In genomic region chr1:221887091-221887746, GRCh38 we compare ENCODE assay signal across 9 cellular contexts.
DNase-seq lines count a peak whose midpoint lies in the region; ATAC-seq, FAIRE-seq and TF ChIP-seq lines count a peak whose summit lies in the region.
"Had no signal": no experiment of that assay in that cellular context is flagged by ENCODE, and none has a peak within 500 bp of the region (broad histone marks: within the 10 kb centered on the region; RNA-seq: fewer than 3 reads in every experiment).

No MANE protein-coding gene starts in this region.

- H3K4me2 ChIP-seq in trophoblast cell (ENCODE audit: low read length), result no peak overlapping the region

- H3K27ac ChIP-seq in trophoblast cell (ENCODE audit: low read depth, low read length), result peak overlapping the region; percentile 18
- no peak overlapping the region for H3K27ac ChIP-seq in effector memory CD4-positive, alpha-beta T cell (ENCODE audit: insufficient read depth, low read length, poor library complexity, severe bottlenecking)

- H3K79me2 ChIP-seq in trophoblast cell (ENCODE audit: control insufficient read depth, insufficient read depth, low read length, poor library complexity), result no peaks in the 10 kb centered on the region

- no peak overlapping the region for H4K8ac ChIP-seq in trophoblast cell (ENCODE audit: low read depth, low read length)

- H3K4me3 ChIP-seq in fibroblast of mammary gland (ENCODE audit: control insufficient read depth, low read depth, low read length) (no peak overlapping the region), trophoblast cell (ENCODE audit: low read depth, low read length) (no peak overlapping the region)
- no peak overlapping the region for H3K4me3 ChIP-seq in effector memory CD4-positive, alpha-beta T cell (ENCODE audit: insufficient read depth, low read depth, low read length, poor library complexity, severe bottlenecking)

- H3K36me3 ChIP-seq in trophoblast cell (ENCODE audit: control insufficient read depth in 1 of 2, insufficient read depth in 2 of 2, low read length in 2 of 2), result no peaks in the 10 kb centered on the region
- H3K36me3 ChIP-seq in effector memory CD4-positive, alpha-beta T cell (ENCODE audit: control insufficient read depth, insufficient read depth, low read length), result no peaks in the 10 kb centered on the region

- H4K91ac ChIP-seq in trophoblast cell (ENCODE audit: low read depth, low read length), result no peak overlapping the region

- H3K4ac ChIP-seq in trophoblast cell (ENCODE audit: low read depth, low read length), result no peak overlapping the region

- H3K4me1 ChIP-seq in trophoblast cell (ENCODE audit: control insufficient read depth in 1 of 2, insufficient read depth in 2 of 2, low read length in 2 of 2), result peaks cover 3 to 4% of the 10 kb centered on the region in 2 experiments
- no peaks in the 10 kb centered on the region for H3K4me1 ChIP-seq in effector memory CD4-positive, alpha-beta T cell (ENCODE audit: control insufficient read depth, insufficient read depth, low read length, poor library complexity, severe bottlenecking)

- H2BK120ac ChIP-seq in trophoblast cell (ENCODE audit: insufficient read depth, low read length, poor library complexity), result no peak overlapping the region

- H2BK12ac ChIP-seq in trophoblast cell (ENCODE audit: low read length), result no peak overlapping the region

- no peak overlapping the region for H2BK5ac ChIP-seq in trophoblast cell (ENCODE audit: low read depth, low read length, poor library complexity)

- no peak for FAIRE-seq in D721Med (lab: Jason Lieb, UNC)

- TF ChIP-seq CTCF in fibroblast of mammary gland (conservative IDR thresholded peaks at IDR 0.05; ENCODE audit: control insufficient read depth, insufficient read depth, low read depth, low read length) (no peak), D721Med (IDR thresholded peaks at IDR 0.05; ENCODE audit: insufficient read depth, missing control alignments) (no peak)

- H2AK5ac ChIP-seq in trophoblast cell (ENCODE audit: low read length), result no peak overlapping the region

- no peak overlapping the region for H4K12ac ChIP-seq in trophoblast cell (ENCODE audit: low read depth, low read length)

- no peak overlapping the region for H2AFZ ChIP-seq in trophoblast cell (ENCODE audit: insufficient read depth, low read length, poor library complexity)

- H3K79me1 ChIP-seq in trophoblast cell (ENCODE audit: low read length), result peaks cover 2% of the 10 kb centered on the region

- H3K9me3 ChIP-seq in trophoblast cell (ENCODE audit: insufficient read depth, low read depth, low read length), result peaks cover 3% of the 10 kb centered on the region
- H3K9me3 ChIP-seq in effector memory CD4-positive, alpha-beta T cell (ENCODE audit: control insufficient read depth, low read length), result no peaks in the 10 kb centered on the region

- no peak overlapping the region for H3K18ac ChIP-seq in trophoblast cell (ENCODE audit: low read length)

- WGBS in trophoblast cell (ENCODE audit: extremely low coverage, insufficient coverage, insufficient read length), result no CpG with 5 or more reads among the region's 8 CpGs

- no peak overlapping the region for H3K14ac ChIP-seq in trophoblast cell (ENCODE audit: low read length)

- peak; percentile 80 for DNase-seq in DMS 273 (lab: John Stamatoyannopoulos, UW; ENCODE audit: unreplicated experiment)
- peak; percentile 64 for DNase-seq in OCI-M1 (lab: John Stamatoyannopoulos, UW)
- peak; percentile 96 for DNase-seq in fibroblast of mammary gland (ENCODE audit: low read depth)
- DNase-seq in trophoblast cell, result peak; percentile 96 to 98
- no peak for DNase-seq in D721Med (ENCODE audit: insufficient read length, low spot score)
- DNase-seq in effector memory CD4-positive, alpha-beta T cell, result no peak
- DNase-seq: NCI-H1105 had no signal

- no peak overlapping the region for H3K9ac ChIP-seq in trophoblast cell (ENCODE audit: low read length)

- no peak for ATAC-seq in GM21576 (IDR thresholded peaks at IDR 0.05; ENCODE audit: unreplicated experiment)
- no peak for ATAC-seq in HG03280 (IDR thresholded peaks at IDR 0.05; ENCODE audit: unreplicated experiment)

- H3K27me3 ChIP-seq in trophoblast cell (ENCODE audit: insufficient read depth, low read length), result no peaks in the 10 kb centered on the region
- H3K27me3 ChIP-seq in effector memory CD4-positive, alpha-beta T cell (replicated peaks; ENCODE audit: control insufficient read depth, insufficient read depth, low read length, poor library complexity, severe bottlenecking), result no peaks in the 10 kb centered on the region

- H3K23ac ChIP-seq in trophoblast cell (ENCODE audit: low read length), result no peak overlapping the region

Comparison
In these comparisons a context has a peak if more than half of its experiments do, and no peak if none do; other contexts are left out.
1. DNase-seq: peak in DMS 273 (single experiment), OCI-M1 (single experiment), fibroblast of mammary gland (single experiment) and trophoblast cell (2 of 2); none in D721Med (single experiment) and effector memory CD4-positive, alpha-beta T cell (0 of 3).